ENCODE assay signal across 8 cellular contexts in genomic region chr7:32879460-32879859, GRCh38. TPM values are rescaled to one million over a fixed set of nuclear protein-coding genes. Genes with fewer than 3 reads are reported as not detected.
DNase-seq lines count a peak whose midpoint lies in the region; ATAC-seq and TF ChIP-seq lines count a peak whose summit lies in the region.

No MANE protein-coding gene starts in this region.

- no peaks in the 10 kb centered on the region for H3K27me3 Mint-ChIP-seq in activated CD4-positive, alpha-beta T cell treated with anti-CD3 and anti-CD28 coated beads for 36 hours
- no peaks in the 10 kb centered on the region for H3K27me3 Mint-ChIP-seq in endodermal cell (ENCODE audit: insufficient read depth)

- no peaks in the 10 kb centered on the region for H3K9me3 Mint-ChIP-seq in activated CD4-positive, alpha-beta T cell treated with anti-CD3 and anti-CD28 coated beads for 36 hours (ENCODE audit: low read depth)
- no peaks in the 10 kb centered on the region for H3K9me3 Mint-ChIP-seq in endodermal cell

- peaks cover 15% of the 10 kb centered on the region for H3K36me3 Mint-ChIP-seq in activated CD4-positive, alpha-beta T cell treated with anti-CD3 and anti-CD28 coated beads for 36 hours (ENCODE audit: low read depth)
- peaks cover 29% of the 10 kb centered on the region for H3K36me3 Mint-ChIP-seq in endodermal cell (ENCODE audit: low read depth)

- no peak overlapping the region for H3K27ac Mint-ChIP-seq in activated CD4-positive, alpha-beta T cell treated with anti-CD3 and anti-CD28 coated beads for 36 hours
- H3K27ac Mint-ChIP-seq in endodermal cell = peak overlapping the region; percentile 11

- peaks cover 42% of the 10 kb centered on the region for H3K36me3 ChIP-seq in endodermal cell (ENCODE audit: control insufficient read depth, insufficient read depth, low read length)

- H3K9me3 ChIP-seq in endodermal cell (ENCODE audit: control insufficient read depth, low read length) = no peaks in the 10 kb centered on the region

- no peak overlapping the region for H3K27ac ChIP-seq in endodermal cell (ENCODE audit: low read depth, low read length)

- H3K4me3 Mint-ChIP-seq in activated CD4-positive, alpha-beta T cell treated with anti-CD3 and anti-CD28 coated beads for 36 hours = no peak overlapping the region
- no peak overlapping the region for H3K4me3 Mint-ChIP-seq in endodermal cell

- H3K4me1 ChIP-seq in endodermal cell (ENCODE audit: control insufficient read depth, insufficient read depth, low read length) = peaks cover 3% of the 10 kb centered on the region

- POLR2A ChIA-PET in activated CD4-positive, alpha-beta T cell treated with anti-CD3 and anti-CD28 coated beads for 36 hours (lab: Charles Lee) = no interaction called here

- ATAC-seq in activated CD4-positive, alpha-beta T cell treated with anti-CD3 and anti-CD28 coated beads for 36 hours = peak; percentile 83

- peaks cover 49% of the 10 kb centered on the region for H3K4me1 Mint-ChIP-seq in activated CD4-positive, alpha-beta T cell treated with anti-CD3 and anti-CD28 coated beads for 36 hours
- H3K4me1 Mint-ChIP-seq in endodermal cell = peaks cover 8% of the 10 kb centered on the region

- DNase-seq in activated CD4-positive, alpha-beta T cell treated with anti-CD3 and anti-CD28 coated beads for 36 hours = no peak
- DNase-seq in activated CD4-positive, alpha-beta T cell treated with anti-CD3 and anti-CD28 coated beads for 48 hours = no peak
- peak; percentile 54 for DNase-seq in NCI-H460 (ENCODE audit: extremely low read depth, low read depth)
- DNase-seq in endodermal cell = no peak
- DNase-seq in renal cortical epithelial cell (ENCODE audit: low read depth) = peak; percentile 47
- DNase-seq in GM20000 (ENCODE audit: low spot score) = no peak
- no peak for DNase-seq in amniotic stem cell (lab: John Stamatoyannopoulos, UW)
- DNase-seq in NCI-H2029 treated with DMSO at 0.1 percent for 48 hours (lab: John Stamatoyannopoulos, UW) = no peak

- 97 to 100% methylated on average over 2 of the region's 2 CpGs for WGBS in endodermal cell (ENCODE audit: insufficient coverage in 1 of 2, insufficient read length in 1 of 2), 2 experiments

- intact Hi-C loops in activated CD4-positive, alpha-beta T cell treated with anti-CD3 and anti-CD28 coated beads for 36 hours (cut with DNase I, micrococcal nuclease) = no loop called here

- H3K4me3 ChIP-seq in endodermal cell (ENCODE audit: low read length) = no peak overlapping the region

- TF ChIP-seq CTCF in endodermal cell (conservative IDR thresholded peaks at IDR 0.05) (no peak), GM20000 (IDR thresholded peaks at IDR 0.05; ENCODE audit: extremely low read depth, missing control alignments) (no peak)

- H3K27me3 ChIP-seq in endodermal cell (ENCODE audit: control insufficient read depth, insufficient read depth, low read length, poor library complexity, severe bottlenecking) = no peaks in the 10 kb centered on the region

- CTCF ChIA-PET in activated CD4-positive, alpha-beta T cell treated with anti-CD3 and anti-CD28 coated beads for 36 hours (lab: Charles Lee) = interaction anchor here (0.8 to 5.2 kb wide), 2 partner anchors 33 to 450 kb away, joined by 3 to 34 read pairs; no protein-coding TSS in a partner anchor

- H3K9ac ChIP-seq in endodermal cell (ENCODE audit: extremely low read depth, low read length, poor library complexity, severe bottlenecking) = no peak overlapping the region

RNA-seq across cellular contexts. Expression of gene KBTBD2, which starts 12.1 kb away (rescaled TPM):
- total RNA-seq in activated CD4-positive, alpha-beta T cell treated with anti-CD3 and anti-CD28 coated beads for 36 hours = 10 to 100 TPM; 21.5 to 25.6 TPM
- total RNA-seq in NCI-H460 (2014; rRNA removed; shearing (Covaris generic)) = 45.8 and 49.8 TPM in 2 replicates
- 29.3 and 45.5 TPM in 2 replicates for polyA plus RNA-seq in NCI-H460 (2014; cell fraction: nucleus; rRNA removed)
- 10 to 100 TPM; 41.8 to 52.9 TPM for total RNA-seq in endodermal cell
- 45.9 TPM for polyA plus RNA-seq in endodermal cell (2013, experiment 1 of 2)
- 43.1 TPM for polyA plus RNA-seq in endodermal cell (2013, experiment 2 of 2)
- total RNA-seq in renal cortical epithelial cell = 52.5 and 76.1 TPM in 2 replicates

Comparison
In these comparisons a context has a peak if more than half of its experiments do, and no peak if none do; other contexts are left out.
1. DNase-seq: peak in NCI-H460 (single experiment) and renal cortical epithelial cell (single experiment); none in activated CD4-positive, alpha-beta T cell treated with anti-CD3 and anti-CD28 coated beads for 36 hours (single experiment), activated CD4-positive, alpha-beta T cell treated with anti-CD3 and anti-CD28 coated beads for 48 hours (single experiment), endodermal cell (single experiment), GM20000 (single experiment), amniotic stem cell (single experiment) and NCI-H2029 treated with DMSO at 0.1 percent for 48 hours (single experiment).